Comparison of ENCODE assay signal across 9 cellular contexts in the genomic region with DNA sequence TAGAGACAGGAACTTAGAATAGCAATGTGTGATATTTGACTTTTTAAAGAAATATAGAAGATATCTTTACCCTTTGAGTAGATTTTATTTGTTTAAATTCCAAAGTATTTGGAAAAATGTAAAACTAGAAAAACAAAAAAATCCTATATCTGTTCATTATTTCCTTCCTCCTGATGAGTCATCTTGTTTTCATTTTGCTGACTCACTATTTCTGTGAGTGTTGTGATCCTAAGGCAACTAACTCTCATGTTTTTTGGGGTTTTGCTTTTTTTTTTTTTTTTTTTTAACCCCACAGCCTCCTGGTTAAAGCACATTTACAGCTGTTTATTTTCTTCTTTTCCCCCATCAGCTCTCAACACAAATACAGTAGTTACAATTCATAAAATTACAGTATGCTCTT. TPM values are rescaled to one million over a fixed set of nuclear protein-coding genes. Genes with fewer than 3 reads are reported as not detected.
A peak's percentile ranks its signal among the peaks of the same experiment; 100 is the strongest.
DNase-seq lines count a peak whose midpoint lies in the region; ATAC-seq, FAIRE-seq and TF ChIP-seq lines count a peak whose summit lies in the region.
"Had no signal": no experiment of that assay in that cellular context is flagged by ENCODE, and none has a peak within 500 bp of the region (broad histone marks: within the 10 kb centered on the region; RNA-seq: fewer than 3 reads in every experiment).

No MANE protein-coding gene starts in this region.

- TF ChIP-seq CTCF in GM12878 (IDR thresholded peaks at IDR 0.05 in 2 of 3, conservative IDR thresholded peaks at IDR 0.05 in 1 of 3; ENCODE audit: control insufficient read depth in 2 of 3, extremely low read depth in 1 of 3, insufficient read depth in 1 of 3, low read depth in 3 of 3, low read length in 3 of 3), result no peak
- no peak for TF ChIP-seq CTCF in mucosa of descending colon (IDR thresholded peaks at IDR 0.05)

- RAD21 ChIA-PET in GM12878 (lab: Charles Lee; ENCODE audit: unreplicated experiment), result no interaction called here

- ATAC-seq in GM12878 (0 out of 3 replicates have a peak, but pooled peaks have one; percentile 23), mucosa of descending colon (no peak), HG03520 (IDR thresholded peaks at IDR 0.05; ENCODE audit: unreplicated experiment) (no peak)
- ATAC-seq: sciatic nerve had no signal

- H2BK5ac ChIP-seq in mesendoderm (ENCODE audit: low read length), result no peak overlapping the region

- H4K8ac ChIP-seq in mesendoderm (ENCODE audit: low read depth, low read length), result no peak overlapping the region

- H3K27me3 ChIP-seq in GM12878 (replicated peaks in 1 of 2; ENCODE audit: control insufficient read depth in 2 of 2, insufficient read depth in 2 of 2, low read length in 1 of 2) (no peaks in the 10 kb centered on the region), mesendoderm (ENCODE audit: insufficient read depth, low read length, poor library complexity) (no peaks in the 10 kb centered on the region)

- no peaks in the 10 kb centered on the region for H4K20me1 ChIP-seq in GM12878 (ENCODE audit: control insufficient read depth, insufficient read depth)

- H3K4me3 ChIP-seq in GM12878, result no peak overlapping the region
- H3K4me3 ChIP-seq in mesendoderm (ENCODE audit: low read length), result no peak overlapping the region
- no peak overlapping the region for H3K4me3 ChIP-seq in mucosa of descending colon

- H3K4ac ChIP-seq in mesendoderm (ENCODE audit: low read depth, low read length), result no peak overlapping the region

- SMC1A ChIA-PET in GM12878 (lab: Charles Lee; ENCODE audit: uncharacterized antibody, unreplicated experiment), result interaction anchor here (1.4 kb wide), 1 partner anchor 83 kb away, joined by 3 read pairs; no protein-coding TSS in a partner anchor

- H3K9me3 ChIP-seq in GM12878 (replicated peaks; ENCODE audit: control insufficient read depth, insufficient read depth, low read length) (no peaks in the 10 kb centered on the region), mucosa of descending colon (no peaks in the 10 kb centered on the region)

- no peak overlapping the region for H2AK5ac ChIP-seq in mesendoderm (ENCODE audit: low read length)

- no peaks in the 10 kb centered on the region for H3K79me2 ChIP-seq in GM12878 (ENCODE audit: control insufficient read depth, insufficient read depth, low read length)
- no peaks in the 10 kb centered on the region for H3K79me2 ChIP-seq in mesendoderm (ENCODE audit: control insufficient read depth, insufficient read depth, low read length)

- H3K27ac ChIP-seq in GM12878 (ENCODE audit: control insufficient read depth, insufficient read depth) (no peak overlapping the region), mesendoderm (ENCODE audit: low read depth, low read length) (no peak overlapping the region)

- H3K79me1 ChIP-seq in mesendoderm (ENCODE audit: low read length), result no peaks in the 10 kb centered on the region

- no peak overlapping the region for H3K18ac ChIP-seq in mesendoderm (ENCODE audit: low read length)

- H4K5ac ChIP-seq in mesendoderm (ENCODE audit: low read length), result no peak overlapping the region

- H3K9ac ChIP-seq in GM12878 (ENCODE audit: control insufficient read depth, insufficient read depth, low read length), result no peak overlapping the region
- H3K9ac ChIP-seq in mesendoderm (ENCODE audit: low read length), result no peak overlapping the region

- no peak overlapping the region for H2BK120ac ChIP-seq in mesendoderm (ENCODE audit: low read depth, low read length)

- H3K56ac ChIP-seq in mesendoderm (ENCODE audit: low read length), result no peak overlapping the region

- CTCF ChIA-PET in GM12878 (lab: Yijun Ruan, JAX), result interaction anchor here (1.1 kb wide), 1 partner anchor 30 kb away, joined by 3 read pairs; no protein-coding TSS in a partner anchor

- H3K23ac ChIP-seq in mesendoderm (ENCODE audit: low read length), result no peak overlapping the region

- POLR2A ChIA-PET in GM12878 (lab: Charles Lee), result interaction anchor here (0.7 kb wide), 1 partner anchor 10 kb away, joined by 7 read pairs; no protein-coding TSS in a partner anchor

- no peak for TF ChIP-seq POLR2A in GM12878 (IDR thresholded peaks at IDR 0.05; ENCODE audit: low read depth, low read length)

- TF ChIP-seq EP300 in GM12878 (IDR thresholded peaks at IDR 0.05; ENCODE audit: borderline replicate concordance in 1 of 2, control insufficient read depth in 1 of 2, low read depth in 2 of 2, low read length in 2 of 2), result peak in 1 of 2 experiments; percentile 15; a peak in 1 of 4 replicates

- H2BK15ac ChIP-seq in mesendoderm (replicated peaks; ENCODE audit: low read depth), result no peak overlapping the region

- in situ Hi-C loops in GM12878 (cut with MboI), result no loop called here

- no peak overlapping the region for H2AFZ ChIP-seq in GM12878 (ENCODE audit: control insufficient read depth, low read depth, low read length)

- H3K4me1 ChIP-seq in GM12878 (ENCODE audit: control insufficient read depth, insufficient read depth, low read length) (no peaks in the 10 kb centered on the region), mesendoderm (ENCODE audit: control insufficient read depth, low read depth, low read length) (no peaks in the 10 kb centered on the region), mucosa of descending colon (ENCODE audit: low read depth) (no peaks in the 10 kb centered on the region)

- no peaks in the 10 kb centered on the region for H3K36me3 ChIP-seq in GM12878 (ENCODE audit: control insufficient read depth in 2 of 2, insufficient read depth in 2 of 2, low read length in 1 of 2)
- no peaks in the 10 kb centered on the region for H3K36me3 ChIP-seq in mesendoderm (ENCODE audit: control insufficient read depth, insufficient read depth, low read length)
- no peaks in the 10 kb centered on the region for H3K36me3 ChIP-seq in mucosa of descending colon (ENCODE audit: low read depth)

- TF ChIP-seq RAD21 in GM12878 (IDR thresholded peaks at IDR 0.05; ENCODE audit: insufficient read depth, low read depth, low read length), result no peak

- BruUV-seq in GM12878 (replicated peaks; lab: Mats Ljungman, UMichigan), result no TSS peak

- intact Hi-C loops in GM12878 (cut with micrococcal nuclease; ENCODE audit: unreplicated experiment) (no loop called here), mucosa of descending colon (cut with DNase I, micrococcal nuclease) (no loop called here)

- H3K4me2 ChIP-seq in GM12878 (ENCODE audit: control insufficient read depth, insufficient read depth), result no peak overlapping the region
- H3K4me2 ChIP-seq in mesendoderm (ENCODE audit: low read length), result no peak overlapping the region

- FAIRE-seq in GM12878 (lab: Jason Lieb, UNC), result no peak

- peak; percentile 24 for DNase-seq in GM03348 (ENCODE audit: low spot score)
- DNase-seq in MV-4-11 (lab: John Stamatoyannopoulos, UW), result peak; percentile 16
- no peak for DNase-seq in GM12878 (ENCODE audit: low read depth, low spot score)
- DNase-seq in mesendoderm, result peak; percentile 28
- no peak for DNase-seq in NCI-H1436 (lab: John Stamatoyannopoulos, UW)
- no peak for DNase-seq in mucosa of descending colon
- no peak for DNase-seq in NK-92 (lab: John Stamatoyannopoulos, UW; ENCODE audit: unreplicated experiment)

TF ChIP-seq in GM12878, 131 proteins besides CTCF, POLR2A, EP300 and RAD21:
- TF ChIP-seq, protein P1, sequence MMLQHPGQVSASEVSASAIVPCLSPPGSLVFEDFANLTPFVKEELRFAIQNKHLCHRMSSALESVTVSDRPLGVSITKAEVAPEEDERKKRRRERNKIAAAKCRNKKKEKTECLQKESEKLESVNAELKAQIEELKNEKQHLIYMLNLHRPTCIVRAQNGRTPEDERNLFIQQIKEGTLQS (IDR thresholded peaks at IDR 0.05; ENCODE audit: borderline replicate concordance, extremely low read depth, low read depth, low read length), result no peak
- TF ChIP-seq CBX5 (IDR thresholded peaks at IDR 0.05; ENCODE audit: low read depth) (no peak), PAX8 (IDR thresholded peaks at IDR 0.05) (no peak), BACH1 (IDR thresholded peaks at IDR 0.05; ENCODE audit: borderline replicate concordance) (peak; percentile 52; the same call in 1 of the 2 replicates), FOXM1 (IDR thresholded peaks at IDR 0.05; ENCODE audit: low read depth, low read length) (no peak)

RNA-seq across cellular contexts. Expression of a gene that starts 37.8 kb away (rescaled TPM):
- total RNA-seq in GM12878 (2013; cell fraction: nucleolus; rRNA removed), result not detected in 2 replicates
- total RNA-seq in GM12878 (2014; rRNA removed) (not detected in 2 replicates), GM12878 (2014; rRNA removed; fragmentation: Illumina TruSeq; extraction: Trizol) (0.05 TPM in 1 of 2 replicates, not detected in the other), GM12878 (2021) (0.08 TPM in 1 of 2 replicates, not detected in the other), mucosa of descending colon (1 to 10 TPM; 1.2 to 2.7 (median 2.0) TPM)
- polyA plus RNA-seq in GM12878 (2011; ENCODE audit: low read depth), result not detected
- polyA plus RNA-seq in GM12878 (2011; rRNA removed) (1.5 and 2.7 TPM in 2 replicates), GM12878 (2014; fragmentation: Illumina TruSeq; extraction: Trizol) (not detected in 2 replicates), GM12878 (2014; fragmentation: Nextera tagmentation; extraction: Ambion mirVana) (under 1 TPM in 1 of 2 experiments, not detected in 1; 0.06 TPM), GM12878 (2014; rRNA removed) (not detected in 2 replicates), GM12878 (2016; fragmentation: Nextera tagmentation; extraction: Ambion mirVana) (under 1 TPM in 1 of 2 experiments, not detected in 1; 0.08 TPM)
- 0.48 and 0.85 TPM in 2 replicates for polyA plus RNA-seq in GM12878 (2011; cell fraction: cytosol; rRNA removed)
- 1.1 and 1.2 TPM in 2 replicates for polyA plus RNA-seq in GM12878 (2011; cell fraction: nucleus; rRNA removed)
- 0.05 and 0.07 TPM in 2 replicates for polyA plus RNA-seq in GM12878 (2012)
- 1.9 TPM in 2 replicates for polyA minus RNA-seq in GM12878 (2011; rRNA and poly(A)+ RNA removed)
- 0.80 and 2.7 TPM in 2 replicates for polyA minus RNA-seq in GM12878 (2011; cell fraction: cytosol; rRNA and poly(A)+ RNA removed)
- 4.6 and 5.2 TPM in 2 replicates for polyA minus RNA-seq in GM12878 (2011; cell fraction: nucleus; rRNA and poly(A)+ RNA removed)
- 0.01 TPM for polyA plus RNA-seq in mesendoderm (2013, experiment 1 of 2)
- not detected for polyA plus RNA-seq in mesendoderm (2013, experiment 2 of 2)

Comparison
In these comparisons a context has a peak if more than half of its experiments do, and no peak if none do; other contexts are left out.
1. DNase-seq: peak in GM03348 (single experiment), MV-4-11 (single experiment) and mesendoderm (single experiment); none in GM12878 (single experiment), NCI-H1436 (single experiment), mucosa of descending colon (0 of 3) and NK-92 (single experiment).